ENCODE assay signal across 1 cellular context in the genomic region with DNA sequence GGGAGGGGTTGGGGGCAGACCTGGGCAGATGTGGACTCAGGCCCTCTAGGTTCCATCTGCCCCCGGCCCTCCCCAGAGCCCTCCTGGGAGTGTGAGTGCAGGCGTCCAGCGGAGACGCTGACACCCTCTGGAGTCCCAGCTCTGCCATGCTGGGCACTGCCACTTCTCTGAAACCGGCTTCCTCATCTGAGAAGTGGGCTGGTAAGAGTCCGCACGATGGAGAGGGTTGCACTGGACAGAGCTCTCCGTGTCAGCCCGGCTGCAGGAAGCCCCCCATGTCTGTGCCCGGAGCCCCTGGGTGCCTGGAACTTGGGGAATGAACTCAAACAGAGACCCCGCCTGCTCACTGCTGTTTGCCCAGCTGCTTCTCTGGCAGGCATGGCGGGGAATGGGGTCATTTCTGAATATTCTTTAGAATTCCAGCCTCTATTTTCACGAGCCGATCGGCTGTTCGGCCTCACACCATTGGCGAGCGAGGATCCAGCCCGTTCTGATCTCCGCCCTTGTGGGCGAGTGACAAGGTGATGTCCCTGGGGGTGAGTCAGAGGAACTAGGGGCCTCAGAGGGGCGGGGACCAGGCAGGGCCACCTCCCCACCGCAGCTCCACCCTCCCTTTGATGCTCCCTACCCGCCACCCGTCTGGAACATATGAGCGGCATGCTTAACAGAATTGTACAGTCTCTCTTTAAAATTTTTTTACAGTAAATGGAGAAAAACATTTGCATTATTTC.
TF ChIP-seq lines count a peak whose summit lies in the region.

No MANE protein-coding gene starts in this region.

TF ChIP-seq in SK-N-SH, 30 proteins besides CTCF, POLR2A, EP300 and RAD21 (continued from another document):
- TF ChIP-seq, protein P1, sequence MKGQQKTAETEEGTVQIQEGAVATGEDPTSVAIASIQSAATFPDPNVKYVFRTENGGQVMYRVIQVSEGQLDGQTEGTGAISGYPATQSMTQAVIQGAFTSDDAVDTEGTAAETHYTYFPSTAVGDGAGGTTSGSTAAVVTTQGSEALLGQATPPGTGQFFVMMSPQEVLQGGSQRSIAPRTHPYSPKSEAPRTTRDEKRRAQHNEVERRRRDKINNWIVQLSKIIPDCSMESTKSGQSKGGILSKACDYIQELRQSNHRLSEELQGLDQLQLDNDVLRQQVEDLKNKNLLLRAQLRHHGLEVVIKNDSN (IDR thresholded peaks at IDR 0.05; ENCODE audit: borderline replicate concordance, low read depth), result no peak
- TF ChIP-seq, protein P2, sequence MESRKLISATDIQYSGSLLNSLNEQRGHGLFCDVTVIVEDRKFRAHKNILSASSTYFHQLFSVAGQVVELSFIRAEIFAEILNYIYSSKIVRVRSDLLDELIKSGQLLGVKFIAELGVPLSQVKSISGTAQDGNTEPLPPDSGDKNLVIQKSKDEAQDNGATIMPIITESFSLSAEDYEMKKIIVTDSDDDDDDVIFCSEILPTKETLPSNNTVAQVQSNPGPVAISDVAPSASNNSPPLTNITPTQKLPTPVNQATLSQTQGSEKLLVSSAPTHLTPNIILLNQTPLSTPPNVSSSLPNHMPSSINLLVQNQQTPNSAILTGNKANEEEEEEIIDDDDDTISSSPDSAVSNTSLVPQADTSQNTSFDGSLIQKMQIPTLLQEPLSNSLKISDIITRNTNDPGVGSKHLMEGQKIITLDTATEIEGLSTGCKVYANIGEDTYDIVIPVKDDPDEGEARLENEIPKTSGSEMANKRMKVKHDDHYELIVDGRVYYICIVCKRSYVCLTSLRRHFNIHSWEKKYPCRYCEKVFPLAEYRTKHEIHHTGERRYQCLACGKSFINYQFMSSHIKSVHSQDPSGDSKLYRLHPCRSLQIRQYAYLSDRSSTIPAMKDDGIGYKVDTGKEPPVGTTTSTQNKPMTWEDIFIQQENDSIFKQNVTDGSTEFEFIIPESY (IDR thresholded peaks at IDR 0.05; ENCODE audit: borderline replicate concordance, low read depth), result no peak
- no peak for TF ChIP-seq YY1 (IDR thresholded peaks at IDR 0.05; ENCODE audit: low read depth)
- no peak for TF ChIP-seq FOXJ3 (CRISPR knock-in tag; IDR thresholded peaks at IDR 0.05)
- TF ChIP-seq, protein P3, sequence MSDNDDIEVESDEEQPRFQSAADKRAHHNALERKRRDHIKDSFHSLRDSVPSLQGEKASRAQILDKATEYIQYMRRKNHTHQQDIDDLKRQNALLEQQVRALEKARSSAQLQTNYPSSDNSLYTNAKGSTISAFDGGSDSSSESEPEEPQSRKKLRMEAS (IDR thresholded peaks at IDR 0.05; ENCODE audit: low read depth), result no peak
- TF ChIP-seq NRF1 (IDR thresholded peaks at IDR 0.05; ENCODE audit: low read depth, low read length), result no peak
- TF ChIP-seq GABPA (IDR thresholded peaks at IDR 0.05; ENCODE audit: low read depth), result no peak
